In genomic region chr5:21806271-21806670, GRCh38 we compare ENCODE assay signal across 32 cellular contexts.
"Had no signal": no experiment of that assay in that cellular context is flagged by ENCODE, and none has a peak within 500 bp of the region (broad histone marks: within the 10 kb centered on the region; RNA-seq: fewer than 3 reads in every experiment).

No MANE protein-coding gene starts in this region.

- H3K4me1 ChIP-seq: ascending aorta, SJCRH30 had no signal

- H3K27ac Mint-ChIP-seq: activated CD4-positive, alpha-beta memory T cell treated with anti-CD3 and anti-CD28 coated beads, Interleukin-2, amount 10 ng/mL, durations not matched to agents 7 days and 5 days; activated CD8-positive, alpha-beta memory T cell treated with anti-CD3 and anti-CD28 coated beads, Interleukin-2, amount 10 ng/mL, durations not matched to agents 7 days and 5 days; activated naive CD4-positive, alpha-beta T cell treated with anti-CD3 and anti-CD28 coated beads, Interleukin-2, amount 50 U/mL, for 24 hours; activated naive CD8-positive, alpha-beta T cell treated with anti-CD3 and anti-CD28 coated beads, Interleukin-2, amount 10 ng/mL, durations not matched to agents 7 days and 5 days; activated T-cell treated with anti-CD3 and anti-CD28 coated beads, Interleukin-2, amount 50 U/mL, for 72 hours; activated T-helper 17 cell treated with anti-CD3 and anti-CD28 coated beads, Interleukin-2, amount 50 U/mL, for 72 hours had no signal

- H3K36me3 ChIP-seq: ascending aorta, MG63, SJCRH30, WERI-Rb-1 had no signal

- H3K4me1 Mint-ChIP-seq: activated CD4-positive, alpha-beta memory T cell treated with anti-CD3 and anti-CD28 coated beads, Interleukin-2, amount 10 ng/mL, durations not matched to agents 7 days and 5 days; activated CD8-positive, alpha-beta memory T cell treated with anti-CD3 and anti-CD28 coated beads, Interleukin-2, amount 10 ng/mL, durations not matched to agents 7 days and 5 days; activated naive CD4-positive, alpha-beta T cell treated with anti-CD3 and anti-CD28 coated beads, Interleukin-2, amount 50 U/mL, for 24 hours; activated naive CD8-positive, alpha-beta T cell treated with anti-CD3 and anti-CD28 coated beads, Interleukin-2, amount 10 ng/mL, durations not matched to agents 7 days and 5 days; activated T-helper 17 cell treated with anti-CD3 and anti-CD28 coated beads, Interleukin-2, amount 50 U/mL, for 72 hours had no signal

- H3K9me3 Mint-ChIP-seq: activated naive CD4-positive, alpha-beta T cell treated with anti-CD3 and anti-CD28 coated beads, Interleukin-2, amount 50 U/mL, for 24 hours; activated naive CD8-positive, alpha-beta T cell treated with anti-CD3 and anti-CD28 coated beads, Interleukin-2, amount 10 ng/mL, durations not matched to agents 7 days and 5 days had no signal

- DNase-seq: activated CD4-positive, alpha-beta memory T cell treated with anti-CD3 and anti-CD28 coated beads, Interleukin-2, amount 10 ng/mL, durations not matched to agents 7 days and 5 days; activated CD4-positive, alpha-beta T cell treated with anti-CD3 and anti-CD28 coated beads for 1 hour; activated CD4-positive, alpha-beta T cell treated with anti-CD3 and anti-CD28 coated beads for 48 hours; activated CD4-positive, CD25-positive, alpha-beta regulatory T cell; activated CD8-positive, alpha-beta memory T cell treated with anti-CD3 and anti-CD28 coated beads for 24 hours; activated CD8-positive, alpha-beta memory T cell treated with anti-CD3 and anti-CD28 coated beads, Interleukin-2, amount 10 ng/mL, durations not matched to agents 7 days and 5 days; activated CD8-positive, alpha-beta memory T cell treated with anti-CD3 and anti-CD28 coated beads, Interleukin-2, amount 50 U/mL, for 48 hours; activated effector memory CD4-positive, alpha-beta T cell treated with anti-CD3 and anti-CD28 coated beads, Interleukin-2, amount 50 U/mL, for 16 hours; activated naive CD4-positive, alpha-beta T cell; activated naive CD8-positive, alpha-beta T cell treated with anti-CD3 and anti-CD28 coated beads, Interleukin-2, amount 10 ng/mL, durations not matched to agents 7 days and 5 days; activated T-cell treated with anti-CD3 and anti-CD28 coated beads, Interleukin-2, amount 50 U/mL, for 72 hours; amygdala; Karpas-422; NCI-H1092; NCI-H1417; NCI-H146; NCI-H187; NCI-H2029 treated with DMSO at 0.1 percent for 48 hours; NCI-H2107; NCI-H2171; NCI-H510A; NCI-H526; NCI-H748 treated with DMSO at 0.1 percent for 48 hours; SHP77; T1000; WERI-Rb-1 had no signal

- H3K27ac ChIP-seq: ascending aorta, SJCRH30, SK-N-MC, WERI-Rb-1 had no signal

- H3K36me3 Mint-ChIP-seq: activated CD8-positive, alpha-beta memory T cell treated with anti-CD3 and anti-CD28 coated beads, Interleukin-2, amount 10 ng/mL, durations not matched to agents 7 days and 5 days; activated naive CD4-positive, alpha-beta T cell treated with anti-CD3 and anti-CD28 coated beads, Interleukin-2, amount 50 U/mL, for 24 hours; activated naive CD8-positive, alpha-beta T cell treated with anti-CD3 and anti-CD28 coated beads, Interleukin-2, amount 10 ng/mL, durations not matched to agents 7 days and 5 days had no signal

- ATAC-seq: activated CD8-positive, alpha-beta memory T cell treated with anti-CD3 and anti-CD28 coated beads, Interleukin-2, amount 10 ng/mL, durations not matched to agents 7 days and 5 days; activated T-cell treated with anti-CD3 and anti-CD28 coated beads, Interleukin-2, amount 50 U/mL, for 72 hours; activated T-helper 17 cell treated with anti-CD3 and anti-CD28 coated beads, Interleukin-2, amount 50 U/mL, for 72 hours had no signal

- H3K4me3 Mint-ChIP-seq: activated CD4-positive, alpha-beta memory T cell treated with anti-CD3 and anti-CD28 coated beads, Interleukin-2, amount 10 ng/mL, durations not matched to agents 7 days and 5 days; activated CD8-positive, alpha-beta memory T cell treated with anti-CD3 and anti-CD28 coated beads, Interleukin-2, amount 10 ng/mL, durations not matched to agents 7 days and 5 days; activated naive CD4-positive, alpha-beta T cell treated with anti-CD3 and anti-CD28 coated beads, Interleukin-2, amount 50 U/mL, for 24 hours; activated naive CD8-positive, alpha-beta T cell treated with anti-CD3 and anti-CD28 coated beads, Interleukin-2, amount 10 ng/mL, durations not matched to agents 7 days and 5 days; activated T-cell treated with anti-CD3 and anti-CD28 coated beads, Interleukin-2, amount 50 U/mL, for 72 hours; activated T-helper 17 cell treated with anti-CD3 and anti-CD28 coated beads, Interleukin-2, amount 50 U/mL, for 72 hours had no signal

- H3K27me3 ChIP-seq: ascending aorta, MG63, SJCRH30 had no signal

- H3K27me3 Mint-ChIP-seq: activated CD4-positive, alpha-beta memory T cell treated with anti-CD3 and anti-CD28 coated beads, Interleukin-2, amount 10 ng/mL, durations not matched to agents 7 days and 5 days; activated CD8-positive, alpha-beta memory T cell treated with anti-CD3 and anti-CD28 coated beads, Interleukin-2, amount 10 ng/mL, durations not matched to agents 7 days and 5 days; activated naive CD8-positive, alpha-beta T cell treated with anti-CD3 and anti-CD28 coated beads, Interleukin-2, amount 10 ng/mL, durations not matched to agents 7 days and 5 days; activated T-helper 17 cell treated with anti-CD3 and anti-CD28 coated beads, Interleukin-2, amount 50 U/mL, for 72 hours had no signal

- H3K4me3 ChIP-seq: ascending aorta, MG63, SJCRH30, SK-N-MC had no signal

- H3K9me3 ChIP-seq: ascending aorta, MG63, SJCRH30 had no signal
